9 cellular contexts compared by ENCODE assay signal in the genomic region with DNA sequence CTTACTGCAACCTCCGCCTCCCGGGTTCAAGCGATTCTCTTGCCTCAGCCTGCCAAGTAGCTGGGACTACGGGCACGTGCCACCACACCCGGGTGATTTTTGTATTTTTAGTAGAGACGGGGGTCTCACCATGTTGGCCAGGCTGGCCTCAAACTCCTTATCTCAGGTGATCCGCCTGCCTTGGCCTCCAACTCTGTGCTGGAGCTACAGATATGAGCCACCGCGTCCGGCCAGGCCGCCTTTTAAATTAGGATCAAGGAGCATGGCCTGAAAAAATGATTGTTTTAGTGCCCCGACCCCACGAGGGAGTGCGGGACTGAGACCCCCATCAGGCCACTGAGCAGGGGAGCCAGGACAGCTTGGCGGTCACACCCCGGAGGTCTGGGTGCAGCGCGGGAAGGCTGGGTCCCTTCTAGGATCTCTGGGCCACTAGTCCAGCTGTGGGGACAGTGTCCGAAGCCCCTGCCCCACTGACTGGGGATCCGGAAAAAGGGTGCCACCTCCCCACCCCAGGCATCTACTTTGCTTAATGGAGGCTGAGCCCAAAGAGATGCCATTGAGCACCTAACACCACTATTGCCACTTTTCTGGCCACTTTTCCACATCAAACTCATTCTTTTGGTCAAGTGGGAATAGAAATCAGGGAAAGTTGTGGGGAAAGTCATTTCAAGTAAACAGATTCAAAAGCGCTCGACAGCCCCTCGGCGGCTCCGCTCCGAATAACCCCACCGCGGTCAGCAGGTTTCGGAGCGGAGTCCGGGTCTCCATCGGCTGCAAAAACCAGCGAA. TPM values are rescaled to one million over a fixed set of nuclear protein-coding genes. Genes with fewer than 3 reads are reported as not detected.
A peak's percentile ranks its signal among the peaks of the same experiment; 100 is the strongest.
DNase-seq lines count a peak whose midpoint lies in the region; ATAC-seq and TF ChIP-seq lines count a peak whose summit lies in the region.
"Had no signal": no experiment of that assay in that cellular context is flagged by ENCODE, and none has a peak within 500 bp of the region (broad histone marks: within the 10 kb centered on the region; RNA-seq: fewer than 3 reads in every experiment).

No MANE protein-coding gene starts in this region.

- no peak for ATAC-seq in GM21390 (IDR thresholded peaks at IDR 0.05; ENCODE audit: unreplicated experiment)

- peak overlapping the region; percentile 81 for H3K4me2 ChIP-seq in MM.1S (ENCODE audit: low read depth, low read length)

- no peaks in the 10 kb centered on the region for H4K20me1 ChIP-seq in MM.1S (ENCODE audit: insufficient read depth, low read length)

- CTCF ChIA-PET in BJ (lab: Yijun Ruan, JAX) = interaction anchor here (0.6 to 6.0 kb wide), 27 partner anchors 10 to 353 kb away, joined by 3 to 37 read pairs (median 4); a partner anchor contains a TSS

- H3K27me3 ChIP-seq in BJ (ENCODE audit: control insufficient read depth, insufficient read depth, low read length) (no peaks in the 10 kb centered on the region), MM.1S (replicated peaks; ENCODE audit: insufficient read depth, low read length) (no peaks in the 10 kb centered on the region), duodenal mucosa (ENCODE audit: control insufficient read depth in 1 of 2, insufficient read depth in 2 of 2, low read length in 2 of 2) (no peaks in the 10 kb centered on the region), neuron (ENCODE audit: insufficient read depth, low read length) (peaks cover 2% of the 10 kb centered on the region)

- DNase-seq in BJ (ENCODE audit: low read depth) (no peak), MM.1S (no peak), GM19240 (ENCODE audit: insufficient read length, low spot score) (no peak), SW 1271 (lab: John Stamatoyannopoulos, UW) (no peak), SIG-M5 (lab: John Stamatoyannopoulos, UW) (no peak)

- TF ChIP-seq CTCF in BJ (IDR thresholded peaks at IDR 0.05; ENCODE audit: insufficient read depth, low read depth, low read length) (no peak), MM.1S (IDR thresholded peaks at IDR 0.05; ENCODE audit: low read length) (no peak)

- no peaks in the 10 kb centered on the region for H3K4me1 ChIP-seq in MM.1S (ENCODE audit: low read length)
- peaks cover 5 to 6% of the 10 kb centered on the region in 2 donors for H3K4me1 ChIP-seq in duodenal mucosa (ENCODE audit: control insufficient read depth in 1 of 2, insufficient read depth in 2 of 2, low read length in 2 of 2)
- peaks cover 3% of the 10 kb centered on the region for H3K4me1 ChIP-seq in neuron (ENCODE audit: insufficient read depth, low read length)

- no peaks in the 10 kb centered on the region for H3K79me2 ChIP-seq in MM.1S (ENCODE audit: low read length)

- H3K27ac ChIP-seq in MM.1S (ENCODE audit: low read length) (no peak overlapping the region), duodenal mucosa (ENCODE audit: low read depth, low read length) (no peak overlapping the region)
- H3K27ac ChIP-seq: VCaP had no signal

- no peaks in the 10 kb centered on the region for H3K9me2 ChIP-seq in MM.1S (replicated peaks; ENCODE audit: insufficient read depth, low read length)

- H3K36me3 ChIP-seq in BJ (ENCODE audit: control insufficient read depth, insufficient read depth, low read length) (no peaks in the 10 kb centered on the region), MM.1S (replicated peaks; ENCODE audit: insufficient read depth, low read length) (no peaks in the 10 kb centered on the region), duodenal mucosa (ENCODE audit: control insufficient read depth in 1 of 2, insufficient read depth in 2 of 2, low read length in 2 of 2) (no peaks in the 10 kb centered on the region), neuron (ENCODE audit: insufficient read depth, low read length) (no peaks in the 10 kb centered on the region)

- H3K9me3 ChIP-seq in MM.1S (replicated peaks; ENCODE audit: insufficient read depth, low read length) = no peaks in the 10 kb centered on the region
- H3K9me3 ChIP-seq in duodenal mucosa (ENCODE audit: control insufficient read depth in 1 of 2, low read length in 2 of 2) = no peaks in the 10 kb centered on the region
- no peaks in the 10 kb centered on the region for H3K9me3 ChIP-seq in neuron (ENCODE audit: low read length)

- H3K4me3 ChIP-seq in BJ (ENCODE audit: low read depth, low read length) (peak overlapping the region; percentile 16; the same call in 1 of the 2 replicates), MM.1S (ENCODE audit: low read length) (peak overlapping the region; percentile 67), duodenal mucosa (ENCODE audit: low read depth in 1 of 2, low read length in 2 of 2) (peak overlapping the region; percentile 54 to 82), neuron (ENCODE audit: low read length) (peak overlapping the region; percentile 30)

- H2AFZ ChIP-seq in MM.1S (ENCODE audit: low read length) (peak overlapping the region; percentile 60), neuron (ENCODE audit: low read depth, low read length) (peak overlapping the region; percentile 71)

- POLR2A ChIA-PET in BJ (lab: Charles Lee) = interaction anchor here (0.6 kb wide), 1 partner anchor 326 kb away, joined by 6 read pairs; no protein-coding TSS in a partner anchor

- peaks cover 5% of the 10 kb centered on the region for H3F3A ChIP-seq in MM.1S (ENCODE audit: insufficient read depth, low read length)

- H3K9ac ChIP-seq in MM.1S (ENCODE audit: low read length) (no peak overlapping the region), duodenal mucosa (ENCODE audit: low read depth in 1 of 2, low read length in 2 of 2) (peak overlapping the region; percentile 25 to 68)

RNA-seq across cellular contexts. Expression of a gene that starts 19.7 kb away (rescaled TPM):
- polyA plus RNA-seq in BJ (2011; rRNA removed) = 2.6 and 3.0 TPM in 2 replicates
- polyA minus RNA-seq in BJ (2011; rRNA and poly(A)+ RNA removed) = 7.9 and 11.0 TPM in 2 replicates

Comparison
In these comparisons a context has a peak if more than half of its experiments do, and no peak if none do; other contexts are left out.
1. H3K4me3 ChIP-seq: peak in every context shown above with its lines; median percentile 68 in duodenal mucosa; 67 in MM.1S; 30 in neuron; 16 in BJ.